Comparison of ENCODE assay signal across 26 cellular contexts in genomic region chr9:123957731-123958130, GRCh38. TPM values are rescaled to one million over a fixed set of nuclear protein-coding genes. Genes with fewer than 3 reads are reported as not detected.
"Had no signal": no experiment of that assay in that cellular context is flagged by ENCODE, and none has a peak within 500 bp of the region (broad histone marks: within the 10 kb centered on the region; RNA-seq: fewer than 3 reads in every experiment).

No MANE protein-coding gene starts in this region.

- H3K27ac Mint-ChIP-seq: activated CD4-positive, alpha-beta memory T cell treated with anti-CD3 and anti-CD28 coated beads for 36 hours; activated CD4-positive, alpha-beta T cell treated with anti-CD3 and anti-CD28 coated beads, Interleukin-2, amount 10 ng/mL, durations not matched to agents 24 days and 14 days; activated naive CD4-positive, alpha-beta T cell treated with anti-CD3 and anti-CD28 coated beads for 36 hours; activated naive CD8-positive, alpha-beta T cell; WTC11 had no signal

- H3K27me3 ChIP-seq: ascending aorta, body of pancreas, Peyer's patch had no signal

- H3K27ac ChIP-seq: ascending aorta, body of pancreas, Peyer's patch, SJSA1 had no signal

- H3K36me3 Mint-ChIP-seq: activated CD4-positive, alpha-beta memory T cell treated with anti-CD3 and anti-CD28 coated beads for 36 hours; activated naive CD8-positive, alpha-beta T cell; WTC11 had no signal

- H3K9me3 Mint-ChIP-seq: activated CD4-positive, alpha-beta memory T cell treated with anti-CD3 and anti-CD28 coated beads for 36 hours; activated CD4-positive, alpha-beta T cell treated with anti-CD3 and anti-CD28 coated beads, Interleukin-2, amount 10 ng/mL, durations not matched to agents 24 days and 14 days; activated naive CD4-positive, alpha-beta T cell treated with anti-CD3 and anti-CD28 coated beads for 36 hours; activated T-cell treated with anti-CD3 and anti-CD28 coated beads, Interleukin-2, amount 50 U/mL, for 4 hours; central memory CD8-positive, alpha-beta T cell; WTC11 had no signal

- FAIRE-seq: K562 had no signal

- H3K9me3 ChIP-seq: ascending aorta, body of pancreas, Peyer's patch, SJSA1 had no signal

- H3K4me3 Mint-ChIP-seq: activated CD4-positive, alpha-beta memory T cell treated with anti-CD3 and anti-CD28 coated beads for 36 hours; activated CD4-positive, alpha-beta T cell treated with anti-CD3 and anti-CD28 coated beads, Interleukin-2, amount 10 ng/mL, durations not matched to agents 24 days and 14 days; activated naive CD4-positive, alpha-beta T cell treated with anti-CD3 and anti-CD28 coated beads for 36 hours; activated naive CD8-positive, alpha-beta T cell; activated T-cell treated with anti-CD3 and anti-CD28 coated beads, Interleukin-2, amount 50 U/mL, for 4 hours; central memory CD8-positive, alpha-beta T cell; WTC11 had no signal

- H3K4me3 ChIP-seq: ascending aorta, body of pancreas, K562, Peyer's patch, SJSA1 had no signal

- H3K4me1 Mint-ChIP-seq: central memory CD8-positive, alpha-beta T cell had no signal

- H3K4me1 ChIP-seq: ascending aorta, body of pancreas, Peyer's patch, SJSA1 had no signal

- ATAC-seq: activated T-cell treated with anti-CD3 and anti-CD28 coated beads, Interleukin-2, amount 50 U/mL, for 4 hours; body of pancreas; K562; SK-N-SH treated with all-trans-retinoic acid at 6 μM for 48 hours; WTC11 had no signal

- DNase-seq: activated CD4-positive, alpha-beta memory T cell treated with anti-CD3 and anti-CD28 coated beads for 36 hours; activated CD4-positive, alpha-beta T cell treated with anti-CD3 and anti-CD28 coated beads, Interleukin-2, amount 10 ng/mL, durations not matched to agents 24 days and 14 days; activated CD4-positive, CD25-positive, alpha-beta regulatory T cell treated with anti-CD3 and anti-CD28 coated beads, Interleukin-2, amount 50 U/mL, for 72 hours; activated CD8-positive, alpha-beta memory T cell treated with anti-CD3 and anti-CD28 coated beads for 24 hours; activated gamma-delta T cell; activated naive CD4-positive, alpha-beta T cell treated with anti-CD3 and anti-CD28 coated beads for 36 hours; activated T-cell treated with anti-CD3 and anti-CD28 coated beads, Interleukin-2, amount 50 U/mL, for 4 hours; amniotic stem cell; body of pancreas; Karpas-422; NCI-H1105 treated with DMSO at 0.1 percent for 48 hours; NCI-H1436 treated with DMSO at 0.1 percent for 48 hours; NCI-H187; NCI-H2081; NCI-H524; Peyer's patch; SHP77; SW 1271 had no signal

RNA-seq across cellular contexts. Expression of gene LHX2, which starts 53.8 kb away (rescaled TPM):
- total RNA-seq: activated CD4-positive, alpha-beta memory T cell treated with anti-CD3 and anti-CD28 coated beads for 36 hours; activated CD4-positive, alpha-beta T cell treated with anti-CD3 and anti-CD28 coated beads, Interleukin-2, amount 10 ng/mL, durations not matched to agents 24 days and 14 days; activated naive CD4-positive, alpha-beta T cell treated with anti-CD3 and anti-CD28 coated beads for 36 hours; ascending aorta; body of pancreas; Peyer's patch; T-helper 1 cell treated with Interleukin-12 subunit alpha and Interleukin-12 subunit beta and Interleukin-4 antibody, amounts not matched to agents 30 ng/mL and 1 ng/mL, for 36 hours had no signal
- polyA plus RNA-seq: K562 had no signal
